ENCODE assay signal across 25 cellular contexts in genomic region chr19:5572556-5573286, GRCh38. TPM values are rescaled to one million over a fixed set of nuclear protein-coding genes. Genes with fewer than 3 reads are reported as not detected.
DNase-seq lines count a peak whose midpoint lies in the region; ATAC-seq, FAIRE-seq and TF ChIP-seq lines count a peak whose summit lies in the region.
"Had no signal": no experiment of that assay in that cellular context is flagged by ENCODE, and none has a peak within 500 bp of the region (broad histone marks: within the 10 kb centered on the region; RNA-seq: fewer than 3 reads in every experiment).

No MANE protein-coding gene starts in this region.

- H3K27ac ChIP-seq in hepatocyte, result peak overlapping the region; percentile 31
- no peak overlapping the region for H3K27ac ChIP-seq in small intestine (ENCODE audit: low read depth in 1 of 2, low read length in 1 of 2)
- no peak overlapping the region for H3K27ac ChIP-seq in sigmoid colon
- H3K27ac ChIP-seq: ovary, right atrium auricular region had no signal

- CTCF ChIA-PET in Calu3 (lab: Charles Lee), result no interaction called here

- H3K4me3 ChIP-seq in hepatocyte, result no peak overlapping the region
- H3K4me3 ChIP-seq in small intestine (ENCODE audit: low read depth in 1 of 2, low read length in 2 of 2), result no peak overlapping the region
- no peak overlapping the region for H3K4me3 ChIP-seq in sigmoid colon
- H3K4me3 ChIP-seq: ovary, right atrium auricular region had no signal

- no TSS peak for BruUV-seq in Calu3 (replicated peaks; lab: Mats Ljungman, UMichigan)

- H3K9me3 ChIP-seq in hepatocyte (ENCODE audit: low read depth) (no peaks in the 10 kb centered on the region), small intestine (ENCODE audit: control insufficient read depth, low read depth) (no peaks in the 10 kb centered on the region), sigmoid colon (no peaks in the 10 kb centered on the region)
- H3K9me3 ChIP-seq: ovary, right atrium auricular region had no signal

- no peak for ATAC-seq in HG02623 (IDR thresholded peaks at IDR 0.05; ENCODE audit: unreplicated experiment)
- ATAC-seq: activated CD4-positive, alpha-beta T cell treated with anti-CD3 and anti-CD28 coated beads for 36 hours had no signal

- intact Hi-C loops in Calu3 (cut with micrococcal nuclease; ENCODE audit: unreplicated experiment), result no loop called here
- intact Hi-C loops in sigmoid colon (cut with DNase I), result loop anchor here (10.0 kb wide), 1 partner anchor 348 kb away; no protein-coding TSS in a partner anchor

- WGBS in hepatocyte (ENCODE audit: low lambda C conversion rate, missing lambda C conversion rate), result 36% methylated on average over 14 of the region's 14 CpGs
- 50 to 70% (median 63%) methylated on average over 14 of the region's 14 CpGs for WGBS in small intestine, 3 donors
- WGBS in sigmoid colon, 2 donors, result 38 to 73% methylated on average over 14 of the region's 14 CpGs

- H3K4me1 ChIP-seq in hepatocyte (ENCODE audit: insufficient read depth), result peaks cover 6% of the 10 kb centered on the region
- no peaks in the 10 kb centered on the region for H3K4me1 ChIP-seq in small intestine (ENCODE audit: control insufficient read depth in 2 of 2, insufficient read depth in 1 of 2, low read depth in 1 of 2, low read length in 1 of 2)
- peaks cover 0 to under 1% (median 0%) of the 10 kb centered on the region in 4 donors for H3K4me1 ChIP-seq in sigmoid colon
- H3K4me1 ChIP-seq: right atrium auricular region had no signal

- no peak for TF ChIP-seq EP300 in sigmoid colon (IDR thresholded peaks at IDR 0.05)

- H3K4me3 Mint-ChIP-seq in Calu3 (ENCODE audit: low read depth, unreplicated experiment), result no peak overlapping the region
- H3K4me3 Mint-ChIP-seq: activated CD4-positive, alpha-beta T cell treated with anti-CD3 and anti-CD28 coated beads for 36 hours; activated naive CD4-positive, alpha-beta T cell treated with anti-CD3 and anti-CD28 coated beads for 36 hours; CD4-positive, alpha-beta memory T cell; naive B cell; T-helper 1 cell treated with Interleukin-12 subunit alpha and Interleukin-12 subunit beta and Interleukin-4 antibody, amounts not matched to agents 30 μg/mL and 1 μg/mL, for 36 hours had no signal

- H2AFZ ChIP-seq in hepatocyte, result no peak overlapping the region

- DNase-seq in Calu3 (peak; percentile 14), NCI-H2227 treated with DMSO at 0.1 percent for 48 hours (lab: John Stamatoyannopoulos, UW) (peak; percentile 11), hepatocyte (ENCODE audit: low spot score) (no peak), small intestine (peak; percentile 62), sigmoid colon (no peak), amygdala (lab: John Stamatoyannopoulos, UW) (no peak)
- DNase-seq in stimulated activated CD4-positive, alpha-beta T cell treated with anti-CD3 and anti-CD28 coated beads, Interleukin-4, amount 100 ng/mL, for 4 hours, result no peak
- DNase-seq: activated CD4-positive, alpha-beta T cell treated with anti-CD3 and anti-CD28 coated beads for 36 hours; activated naive CD4-positive, alpha-beta T cell treated with anti-CD3 and anti-CD28 coated beads for 36 hours; activated T-cell treated with anti-CD3 and anti-CD28 coated beads, Interleukin-2, amount 50 U/mL, for 48 hours; amniotic stem cell; CD4-positive, alpha-beta memory T cell; cortex of kidney; DND-41; glutamatergic neuron; mesenchymal stem cell; naive B cell; NCI-H526 treated with DMSO at 0.1 percent for 48 hours; ovary; SHP77 had no signal

- H3K27me3 ChIP-seq in hepatocyte (peaks cover 9% of the 10 kb centered on the region), small intestine (ENCODE audit: control insufficient read depth in 2 of 2, insufficient read depth in 2 of 2, low read length in 2 of 2) (peaks cover 0 to 5% of the 10 kb centered on the region in 2 donors), sigmoid colon (peaks cover 6 to 19% (median 9%) of the 10 kb centered on the region in 3 donors)
- H3K27me3 ChIP-seq: ovary, right atrium auricular region had no signal

- no peaks in the 10 kb centered on the region for H3K79me2 ChIP-seq in hepatocyte

- H3K4me1 Mint-ChIP-seq in Calu3 (ENCODE audit: low read depth, unreplicated experiment), result no peaks in the 10 kb centered on the region
- H3K4me1 Mint-ChIP-seq: activated CD4-positive, alpha-beta T cell treated with anti-CD3 and anti-CD28 coated beads for 36 hours had no signal

- TF ChIP-seq CTCF in Calu3 (IDR thresholded peaks at IDR 0.05; ENCODE audit: unreplicated experiment) (no peak), hepatocyte (IDR thresholded peaks at IDR 0.05; ENCODE audit: poor library complexity) (no peak), sigmoid colon (IDR thresholded peaks at IDR 0.05) (no peak)

- no peak for TF ChIP-seq POLR2A in sigmoid colon (IDR thresholded peaks at IDR 0.05)

- H3K9me3 Mint-ChIP-seq in Calu3 (ENCODE audit: low read depth, unreplicated experiment), result no peaks in the 10 kb centered on the region
- H3K9me3 Mint-ChIP-seq: activated naive CD4-positive, alpha-beta T cell treated with anti-CD3 and anti-CD28 coated beads for 36 hours; T-helper 1 cell treated with Interleukin-12 subunit alpha and Interleukin-12 subunit beta and Interleukin-4 antibody, amounts not matched to agents 30 μg/mL and 1 μg/mL, for 36 hours had no signal

- peak overlapping the region; percentile 46 for H3K4me2 ChIP-seq in hepatocyte

- no peaks in the 10 kb centered on the region for H3K36me3 ChIP-seq in hepatocyte (replicated peaks; ENCODE audit: insufficient read depth, low read depth)
- H3K36me3 ChIP-seq in small intestine (ENCODE audit: control insufficient read depth in 2 of 2, insufficient read depth in 2 of 2, low read length in 2 of 2), result no peaks in the 10 kb centered on the region
- H3K36me3 ChIP-seq in sigmoid colon, result no peaks in the 10 kb centered on the region
- H3K36me3 ChIP-seq: ovary, right atrium auricular region had no signal

- H3K27me3 Mint-ChIP-seq in Calu3 (ENCODE audit: unreplicated experiment), result no peaks in the 10 kb centered on the region
- H3K27me3 Mint-ChIP-seq: activated CD4-positive, alpha-beta T cell treated with anti-CD3 and anti-CD28 coated beads for 36 hours had no signal

- no peak for FAIRE-seq in small intestine (lab: Jason Lieb, UNC)
- FAIRE-seq: endometrium, GM12891 had no signal

- no peaks in the 10 kb centered on the region for H3K36me3 Mint-ChIP-seq in Calu3 (ENCODE audit: insufficient read depth, unreplicated experiment)
- H3K36me3 Mint-ChIP-seq: naive B cell had no signal

- H3K9me2 ChIP-seq in hepatocyte (replicated peaks; ENCODE audit: insufficient read depth), result no peaks in the 10 kb centered on the region

- H3K27ac Mint-ChIP-seq in Calu3 (ENCODE audit: unreplicated experiment), result no peak overlapping the region
- H3K27ac Mint-ChIP-seq: activated CD4-positive, alpha-beta T cell treated with anti-CD3 and anti-CD28 coated beads for 36 hours; activated naive CD4-positive, alpha-beta T cell treated with anti-CD3 and anti-CD28 coated beads for 36 hours; CD4-positive, alpha-beta memory T cell; naive B cell; T-helper 1 cell treated with Interleukin-12 subunit alpha and Interleukin-12 subunit beta and Interleukin-4 antibody, amounts not matched to agents 30 μg/mL and 1 μg/mL, for 36 hours had no signal

- H4K20me1 ChIP-seq in hepatocyte (ENCODE audit: insufficient read depth, poor library complexity, severe bottlenecking), result no peaks in the 10 kb centered on the region

RNA-seq across cellular contexts. Expression of gene TINCR, which starts 5.0 kb away (rescaled TPM):
- total RNA-seq in Calu3 (2022), result 0.27 and 0.40 TPM in 2 replicates
- 0.64 and 1.8 TPM in 2 replicates for total RNA-seq in hepatocyte
- polyA plus RNA-seq in hepatocyte, result 2.4 and 4.9 TPM in 2 replicates
- polyA plus RNA-seq in small intestine, result 1 to 10 TPM in 1 of 3 donors, under 1 TPM in 2; 0.69 to 1.3 (median 0.81) TPM
- under 1 TPM in 3 of 4 donors, not detected in 1; 0.33 to 0.55 (median 0.41) TPM for total RNA-seq in sigmoid colon
- 10 to 100 TPM in 2 of 3 donors, 1 to 10 TPM in 1; 2.8 to 27.5 (median 12.0) TPM for polyA plus RNA-seq in sigmoid colon

RNA-seq across cellular contexts. Expression of gene SAFB2, which starts 49.9 kb away (rescaled TPM):
- 71.7 and 72.8 TPM in 2 replicates for total RNA-seq in Calu3 (2022)
- total RNA-seq in hepatocyte, result 21.1 and 22.7 TPM in 2 replicates
- polyA plus RNA-seq in hepatocyte, result 42.6 and 67.5 TPM in 2 replicates
- polyA plus RNA-seq in small intestine, result 10 to 100 TPM; 38.8 to 83.2 (median 78.4) TPM
- total RNA-seq in sigmoid colon, result 10 to 100 TPM; 22.8 to 80.0 (median 38.1) TPM
- 10 to 100 TPM; 22.2 to 58.8 (median 24.3) TPM for polyA plus RNA-seq in sigmoid colon

RNA-seq across cellular contexts. Expression of gene SAFB, which starts 50.2 kb away (rescaled TPM):
- total RNA-seq in Calu3 (2022), result 87.3 and 88.0 TPM in 2 replicates
- 42.0 and 50.2 TPM in 2 replicates for total RNA-seq in hepatocyte
- 75.8 and 96.3 TPM in 2 replicates for polyA plus RNA-seq in hepatocyte
- 10 to 100 TPM; 44.0 to 63.5 (median 47.3) TPM for polyA plus RNA-seq in small intestine
- total RNA-seq in sigmoid colon, result 10 to 100 TPM; 48.9 to 75.9 (median 60.4) TPM
- 10 to 100 TPM; 25.7 to 64.1 (median 30.6) TPM for polyA plus RNA-seq in sigmoid colon

Comparison
In these comparisons a context has a peak if more than half of its experiments do, and no peak if none do; other contexts are left out.
1. DNase-seq: peak in Calu3 (single experiment), NCI-H2227 treated with DMSO at 0.1 percent for 48 hours (single experiment) and small intestine (single experiment); none in hepatocyte (single experiment), sigmoid colon (single experiment), amygdala (0 of 56) and stimulated activated CD4-positive, alpha-beta T cell treated with anti-CD3 and anti-CD28 coated beads, Interleukin-4, amount 100 ng/mL, for 4 hours (0 of 2).